In genomic region chr11:19805346-19805745, GRCh38 we compare ENCODE assay signal across 25 cellular contexts.
"Had no signal": no experiment of that assay in that cellular context is flagged by ENCODE, and none has a peak within 500 bp of the region (broad histone marks: within the 10 kb centered on the region; RNA-seq: fewer than 3 reads in every experiment).

No MANE protein-coding gene starts in this region.

- H3K36me3 ChIP-seq: ascending aorta had no signal

- H3K27me3 ChIP-seq: ascending aorta, body of pancreas, MG63 had no signal

- H3K27ac Mint-ChIP-seq: activated CD8-positive, alpha-beta T cell treated with anti-CD3 and anti-CD28 coated beads for 36 hours; activated naive CD4-positive, alpha-beta T cell treated with anti-CD3 and anti-CD28 coated beads, Interleukin-2, amount 50 U/mL, for 72 hours; activated naive CD8-positive, alpha-beta T cell treated with anti-CD3 and anti-CD28 coated beads, Interleukin-2, amount 50 U/mL, for 24 hours; activated T-cell treated with anti-CD3 and anti-CD28 coated beads, Interleukin-2, amount 50 U/mL, for 24 hours; activated T-helper 1 cell treated with anti-CD3 and anti-CD28 coated beads, Interleukin-12 subunit alpha, Interleukin-12 subunit beta, Interleukin-2, Interleukin-4 antibody, amounts not matched to agents 30 ng/mL and 10 ng/mL and 1 ng/mL, durations not matched to agents 14 hours and 24 hours and 36 hours had no signal

- H3K4me3 Mint-ChIP-seq: activated CD8-positive, alpha-beta T cell treated with anti-CD3 and anti-CD28 coated beads for 36 hours; activated naive CD8-positive, alpha-beta T cell treated with anti-CD3 and anti-CD28 coated beads, Interleukin-2, amount 50 U/mL, for 24 hours; activated T-cell treated with anti-CD3 and anti-CD28 coated beads, Interleukin-2, amount 50 U/mL, for 24 hours; activated T-helper 1 cell treated with anti-CD3 and anti-CD28 coated beads, Interleukin-12 subunit alpha, Interleukin-12 subunit beta, Interleukin-2, Interleukin-4 antibody, amounts not matched to agents 30 ng/mL and 10 ng/mL and 1 ng/mL, durations not matched to agents 14 hours and 24 hours and 36 hours had no signal

- H3K9me3 Mint-ChIP-seq: activated CD8-positive, alpha-beta T cell treated with anti-CD3 and anti-CD28 coated beads for 36 hours; activated naive CD4-positive, alpha-beta T cell treated with anti-CD3 and anti-CD28 coated beads, Interleukin-2, amount 50 U/mL, for 72 hours; activated naive CD8-positive, alpha-beta T cell treated with anti-CD3 and anti-CD28 coated beads, Interleukin-2, amount 50 U/mL, for 24 hours; activated T-cell treated with anti-CD3 and anti-CD28 coated beads, Interleukin-2, amount 50 U/mL, for 24 hours; activated T-helper 1 cell treated with anti-CD3 and anti-CD28 coated beads, Interleukin-12 subunit alpha, Interleukin-12 subunit beta, Interleukin-2, Interleukin-4 antibody, amounts not matched to agents 30 ng/mL and 10 ng/mL and 1 ng/mL, durations not matched to agents 14 hours and 24 hours and 36 hours had no signal

- H3K27ac ChIP-seq: body of pancreas, SK-N-MC had no signal

- H3K36me3 Mint-ChIP-seq: activated naive CD4-positive, alpha-beta T cell treated with anti-CD3 and anti-CD28 coated beads, Interleukin-2, amount 50 U/mL, for 72 hours had no signal

- H3K4me1 Mint-ChIP-seq: activated naive CD8-positive, alpha-beta T cell treated with anti-CD3 and anti-CD28 coated beads, Interleukin-2, amount 50 U/mL, for 24 hours had no signal

- ATAC-seq: activated CD4-positive, CD25-positive, alpha-beta regulatory T cell treated with anti-CD3 and anti-CD28 coated beads, Interleukin-2, amount 50 U/mL, for 24 hours; activated CD8-positive, alpha-beta T cell treated with anti-CD3 and anti-CD28 coated beads for 36 hours; activated naive CD4-positive, alpha-beta T cell treated with anti-CD3 and anti-CD28 coated beads, Interleukin-2, amount 50 U/mL, for 72 hours; activated naive CD8-positive, alpha-beta T cell treated with anti-CD3 and anti-CD28 coated beads, Interleukin-2, amount 50 U/mL, for 24 hours; body of pancreas; PC-3 had no signal

- H3K4me3 ChIP-seq: ascending aorta, body of pancreas, MG63, SK-N-MC had no signal

- DNase-seq: activated CD4-positive, alpha-beta T cell treated with anti-CD3 and anti-CD28 coated beads for 4 hours; activated CD8-positive, alpha-beta memory T cell treated with anti-CD3 and anti-CD28 coated beads, Interleukin-2, amount 50 U/mL, for 48 hours; activated CD8-positive, alpha-beta T cell treated with anti-CD3 and anti-CD28 coated beads for 36 hours; activated effector memory CD4-positive, alpha-beta T cell treated with anti-CD3 and anti-CD28 coated beads, Interleukin-2, amount 50 U/mL, for 16 hours; activated naive CD4-positive, alpha-beta T cell treated with Interleukin-2 at 50 U/mL for 16 hours; activated naive CD8-positive, alpha-beta T cell treated with anti-CD3 and anti-CD28 coated beads, Interleukin-2, amount 50 U/mL, for 24 hours; activated T-cell treated with anti-CD3 and anti-CD28 coated beads, Interleukin-2, amount 50 U/mL, for 24 hours; amniotic stem cell; body of pancreas; MG63; MV-4-11; NCI-H1092 treated with DMSO at 0.1 percent for 48 hours; NCI-H1417 treated with DMSO at 0.1 percent for 48 hours; NCI-H1694; NCI-H2029; NCI-H2107; NCI-H510A treated with DMSO at 0.1 percent for 48 hours; NCI-H69; PC-3; SIG-M5 had no signal

- H3K27me3 Mint-ChIP-seq: activated CD8-positive, alpha-beta T cell treated with anti-CD3 and anti-CD28 coated beads for 36 hours; activated T-cell treated with anti-CD3 and anti-CD28 coated beads, Interleukin-2, amount 50 U/mL, for 24 hours had no signal

- H3K9me3 ChIP-seq: ascending aorta, body of pancreas, MG63 had no signal
